In genomic region chr20:49148601-49149000, GRCh38 we compare ENCODE assay signal across 14 cellular contexts. TPM values are rescaled to one million over a fixed set of nuclear protein-coding genes. Genes with fewer than 3 reads are reported as not detected.
DNase-seq lines count a peak whose midpoint lies in the region; ATAC-seq and TF ChIP-seq lines count a peak whose summit lies in the region.
"Had no signal": no experiment of that assay in that cellular context is flagged by ENCODE, and none has a peak within 500 bp of the region (broad histone marks: within the 10 kb centered on the region; RNA-seq: fewer than 3 reads in every experiment).

No MANE protein-coding gene starts in this region.

- H3K9me3 ChIP-seq in right atrium auricular region: no peaks in the 10 kb centered on the region
- H3K9me3 ChIP-seq in T-helper 17 cell (ENCODE audit: control insufficient read depth, low read length, poor library complexity, severe bottlenecking): no peaks in the 10 kb centered on the region
- peaks cover 0 to 5% (median 0%) of the 10 kb centered on the region in 3 donors for H3K9me3 ChIP-seq in body of pancreas

- no peak for TF ChIP-seq POLR2A in body of pancreas (IDR thresholded peaks at IDR 0.05)

- ATAC-seq in left ventricle myocardium superior (peak; percentile 27), T-helper 17 cell (no peak), body of pancreas (no peak)

- no peak overlapping the region for H3K4me3 Mint-ChIP-seq in T-helper 17 cell
- H3K4me3 Mint-ChIP-seq: B cell, HFFc6 had no signal

- no peak for DNase-seq in left ventricle myocardium superior
- no peak for DNase-seq in right atrium auricular region (ENCODE audit: low spot score)
- no peak for DNase-seq in T-helper 17 cell
- DNase-seq in left kidney (ENCODE audit: low read depth, low spot score): peak; percentile 15
- no peak for DNase-seq in NAMALWA (ENCODE audit: low spot score)
- DNase-seq in HK-2 (ENCODE audit: unreplicated experiment): no peak
- DNase-seq in body of pancreas: no peak
- DNase-seq: GF-D8, HFFc6, KBM-7, NCI-H1048, NCI-H345 had no signal

- WGBS in body of pancreas, 2 donors: 88 to 94% methylated on average over 1 to 5 of the region's 5 CpGs

- no peaks in the 10 kb centered on the region for H3K27me3 Mint-ChIP-seq in T-helper 17 cell
- H3K27me3 Mint-ChIP-seq: B cell had no signal

- peaks cover 2% of the 10 kb centered on the region for H3K36me3 Mint-ChIP-seq in T-helper 17 cell (ENCODE audit: low read depth)

- no peaks in the 10 kb centered on the region for H3K27me3 ChIP-seq in right atrium auricular region
- no peaks in the 10 kb centered on the region for H3K27me3 ChIP-seq in body of pancreas

- H3K4me3 ChIP-seq in right atrium auricular region (no peak overlapping the region), body of pancreas (no peak overlapping the region)

- TF ChIP-seq CTCF in right atrium auricular region (IDR thresholded peaks at IDR 0.05): no peak
- no peak for TF ChIP-seq CTCF in body of pancreas (IDR thresholded peaks at IDR 0.05)

- no peaks in the 10 kb centered on the region for H3K4me1 ChIP-seq in right atrium auricular region
- H3K4me1 ChIP-seq in body of pancreas: no peaks in the 10 kb centered on the region

- H3K27ac ChIP-seq in right atrium auricular region (no peak overlapping the region), body of pancreas (no peak overlapping the region)
- H3K27ac ChIP-seq: HL-60 had no signal

- peak overlapping the region; percentile 9 for H3K27ac Mint-ChIP-seq in T-helper 17 cell
- H3K27ac Mint-ChIP-seq: B cell, HFFc6 had no signal

- intact Hi-C loops in left ventricle myocardium superior (cut with micrococcal nuclease): no loop called here
- intact Hi-C loops in body of pancreas (cut with DNase I): no loop called here

- H3K36me3 ChIP-seq in right atrium auricular region: peaks cover 43% of the 10 kb centered on the region
- peaks cover 2 to 9% of the 10 kb centered on the region in 2 donors for H3K36me3 ChIP-seq in body of pancreas (replicated peaks in 1 of 2; ENCODE audit: insufficient read depth in 1 of 2, low read depth in 2 of 2)

- peaks cover 12% of the 10 kb centered on the region for H3K4me1 Mint-ChIP-seq in T-helper 17 cell
- H3K4me1 Mint-ChIP-seq: B cell had no signal

RNA-seq across cellular contexts. Expression of gene STAU1, which starts 39.5 kb away (rescaled TPM):
- 60.4 TPM for total RNA-seq in left ventricle myocardium superior
- 10 to 100 TPM; 62.9 to 77.0 TPM for total RNA-seq in right atrium auricular region
- 10 to 100 TPM; 45.6 to 62.5 TPM for total RNA-seq in T-helper 17 cell
- total RNA-seq in body of pancreas: 10 to 100 TPM; 50.4 to 78.3 TPM
